In genomic region chr7:13240349-13240748, GRCh38 we compare ENCODE assay signal across 12 cellular contexts.
DNase-seq lines count a peak whose midpoint lies in the region; ATAC-seq, FAIRE-seq and TF ChIP-seq lines count a peak whose summit lies in the region.
"Had no signal": no experiment of that assay in that cellular context is flagged by ENCODE, and none has a peak within 500 bp of the region (broad histone marks: within the 10 kb centered on the region; RNA-seq: fewer than 3 reads in every experiment).

No MANE protein-coding gene starts in this region.

- H3K9me3 ChIP-seq in HCT116 (ENCODE audit: control insufficient read depth in 1 of 2, insufficient read depth in 1 of 2, low read depth in 1 of 2, low read length in 2 of 2) (no peaks in the 10 kb centered on the region), neural progenitor cell (ENCODE audit: low read depth) (no peaks in the 10 kb centered on the region)

- no peaks in the 10 kb centered on the region for H3K9me2 ChIP-seq in HCT116 (ENCODE audit: insufficient read depth)

- no peak for TF ChIP-seq POLR2A in HCT116 (IDR thresholded peaks at IDR 0.05; ENCODE audit: borderline replicate concordance, extremely low read depth, insufficient read depth, insufficient read length)

- H3K4me1 ChIP-seq in HCT116 (ENCODE audit: control insufficient read depth in 1 of 2, insufficient read depth in 2 of 2, low read length in 2 of 2) (peaks cover 3 to 10% of the 10 kb centered on the region in 2 experiments; a peak in 3 of 4 replicates), neural progenitor cell (peaks cover 3% of the 10 kb centered on the region)

- H3K27me3 ChIP-seq in HCT116 (ENCODE audit: insufficient read depth, low read length) (no peaks in the 10 kb centered on the region), neural progenitor cell (no peaks in the 10 kb centered on the region)

- no peaks in the 10 kb centered on the region for H3K9me3 Mint-ChIP-seq in neural progenitor cell

- CTCF ChIA-PET in HCT116 (lab: Charles Lee): no interaction called here

- POLR2A ChIA-PET in HCT116 (lab: Charles Lee): no interaction called here

- no peak for TF ChIP-seq CTCF in HCT116 (IDR thresholded peaks at IDR 0.05 in 2 of 3, conservative IDR thresholded peaks at IDR 0.05 in 1 of 3; ENCODE audit: borderline replicate concordance in 1 of 3, insufficient read depth in 1 of 3, low read depth in 2 of 3, low read length in 2 of 3)
- no peak for TF ChIP-seq CTCF in foreskin fibroblast (IDR thresholded peaks at IDR 0.05; ENCODE audit: low read depth, low read length)
- no peak for TF ChIP-seq CTCF in neural progenitor cell (IDR thresholded peaks at IDR 0.05)

- no peaks in the 10 kb centered on the region for H3F3A ChIP-seq in neural progenitor cell (ENCODE audit: low read depth)

- no peaks in the 10 kb centered on the region for H3K79me2 ChIP-seq in HCT116 (ENCODE audit: insufficient read depth, low read length)
- no peaks in the 10 kb centered on the region for H3K79me2 ChIP-seq in neural progenitor cell (ENCODE audit: low read depth)

- H3K4me2 ChIP-seq in HCT116 (ENCODE audit: low read length) (peak overlapping the region; percentile 40), neural progenitor cell (no peak overlapping the region)

- H3K9ac ChIP-seq in HCT116 (ENCODE audit: low read length): no peak overlapping the region
- H3K9ac ChIP-seq in neural progenitor cell: no peak overlapping the region

- H4K20me1 ChIP-seq in HCT116 (ENCODE audit: insufficient read depth): no peaks in the 10 kb centered on the region
- no peaks in the 10 kb centered on the region for H4K20me1 ChIP-seq in neural progenitor cell (ENCODE audit: low read depth)

- ATAC-seq in HCT116 (peak; percentile 93), GM18519 (IDR thresholded peaks at IDR 0.05; ENCODE audit: low FRiP score, unreplicated experiment) (no peak)
- ATAC-seq: T-helper 17 cell had no signal

- H3K4me1 Mint-ChIP-seq in neural progenitor cell: peaks cover 19% of the 10 kb centered on the region
- H3K4me1 Mint-ChIP-seq: T-helper 17 cell had no signal

- no peak for TF ChIP-seq RAD21 in HCT116 (IDR thresholded peaks at IDR 0.05; ENCODE audit: low read depth)

- DNase-seq in HCT116 (ENCODE audit: low read depth, low spot score): peak; percentile 24
- DNase-seq in SW 1271 (lab: John Stamatoyannopoulos, UW): peak; percentile 17 to 59
- peak; percentile 32 to 65 for DNase-seq in foreskin fibroblast
- DNase-seq in urothelium cell line (ENCODE audit: low spot score): peak; percentile 77
- DNase-seq in neural progenitor cell (ENCODE audit: low spot score): no peak
- no peak for DNase-seq in stimulated activated CD4-positive, alpha-beta T cell treated with anti-CD3 and anti-CD28 coated beads, Interleukin-4, amount 100 ng/mL, for 24 hours
- DNase-seq: activated CD8-positive, alpha-beta memory T cell treated with anti-CD3 and anti-CD28 coated beads for 24 hours; left cardiac atrium; NCI-H774; T-helper 17 cell had no signal

- peaks cover 2% of the 10 kb centered on the region for H3K27me3 Mint-ChIP-seq in neural progenitor cell (ENCODE audit: insufficient read depth, low read depth)
- H3K27me3 Mint-ChIP-seq: activated naive CD8-positive, alpha-beta T cell; T-helper 17 cell had no signal

- peak; percentile 50 for FAIRE-seq in urothelium cell line (lab: Jason Lieb, UNC)

- H3K4me3 ChIP-seq in HCT116 (replicated peaks in 1 of 2; ENCODE audit: low read depth in 1 of 2, low read length in 2 of 2) (no peak overlapping the region), foreskin fibroblast (ENCODE audit: low read depth in 1 of 2, low read length in 2 of 2) (no peak overlapping the region), neural progenitor cell (no peak overlapping the region)

- no peaks in the 10 kb centered on the region for H3K36me3 Mint-ChIP-seq in neural progenitor cell
- H3K36me3 Mint-ChIP-seq: activated naive CD8-positive, alpha-beta T cell had no signal

- no peak overlapping the region for H3K27ac Mint-ChIP-seq in neural progenitor cell
- H3K27ac Mint-ChIP-seq: activated naive CD8-positive, alpha-beta T cell; T-helper 17 cell had no signal

- H3K4me3 Mint-ChIP-seq in neural progenitor cell: no peak overlapping the region
- H3K4me3 Mint-ChIP-seq: activated naive CD8-positive, alpha-beta T cell; T-helper 17 cell had no signal

- H2AFZ ChIP-seq in HCT116 (ENCODE audit: low read depth, low read length, poor library complexity, severe bottlenecking): peak overlapping the region; percentile 83
- H2AFZ ChIP-seq in neural progenitor cell (replicated peaks): no peak overlapping the region

- intact Hi-C loops in HCT116 (cut with micrococcal nuclease): no loop called here

- RAD21 ChIA-PET in HCT116 (lab: Charles Lee; ENCODE audit: low non-redundant PET in 1 of 2, low total read pairs in 2 of 2, uncharacterized antibody in 2 of 2, unreplicated experiment in 2 of 2): no interaction called here

- no peaks in the 10 kb centered on the region for H3K36me3 ChIP-seq in HCT116 (ENCODE audit: control insufficient read depth in 1 of 2, insufficient read depth in 2 of 2, low read length in 2 of 2)
- no peaks in the 10 kb centered on the region for H3K36me3 ChIP-seq in neural progenitor cell

- no TSS peak for BruUV-seq in HCT116 (replicated peaks; lab: Mats Ljungman, UMichigan)

- H3K27ac ChIP-seq in HCT116 (ENCODE audit: low read depth, low read length) (no peak overlapping the region), neural progenitor cell (no peak overlapping the region)

TF ChIP-seq in HCT116, 20 proteins besides CTCF, POLR2A, EP300 and RAD21:
- TF ChIP-seq, protein P1, sequence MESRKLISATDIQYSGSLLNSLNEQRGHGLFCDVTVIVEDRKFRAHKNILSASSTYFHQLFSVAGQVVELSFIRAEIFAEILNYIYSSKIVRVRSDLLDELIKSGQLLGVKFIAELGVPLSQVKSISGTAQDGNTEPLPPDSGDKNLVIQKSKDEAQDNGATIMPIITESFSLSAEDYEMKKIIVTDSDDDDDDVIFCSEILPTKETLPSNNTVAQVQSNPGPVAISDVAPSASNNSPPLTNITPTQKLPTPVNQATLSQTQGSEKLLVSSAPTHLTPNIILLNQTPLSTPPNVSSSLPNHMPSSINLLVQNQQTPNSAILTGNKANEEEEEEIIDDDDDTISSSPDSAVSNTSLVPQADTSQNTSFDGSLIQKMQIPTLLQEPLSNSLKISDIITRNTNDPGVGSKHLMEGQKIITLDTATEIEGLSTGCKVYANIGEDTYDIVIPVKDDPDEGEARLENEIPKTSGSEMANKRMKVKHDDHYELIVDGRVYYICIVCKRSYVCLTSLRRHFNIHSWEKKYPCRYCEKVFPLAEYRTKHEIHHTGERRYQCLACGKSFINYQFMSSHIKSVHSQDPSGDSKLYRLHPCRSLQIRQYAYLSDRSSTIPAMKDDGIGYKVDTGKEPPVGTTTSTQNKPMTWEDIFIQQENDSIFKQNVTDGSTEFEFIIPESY (IDR thresholded peaks at IDR 0.05; ENCODE audit: extremely low read depth, insufficient replicate concordance, low read length): no peak
- TF ChIP-seq EGR1 (IDR thresholded peaks at IDR 0.05; ENCODE audit: low read depth) (no peak), ELF1 (IDR thresholded peaks at IDR 0.05; ENCODE audit: borderline replicate concordance, low read depth) (no peak), SIN3A (IDR thresholded peaks at IDR 0.05; ENCODE audit: low read depth) (no peak), CBX3 (IDR thresholded peaks at IDR 0.05; ENCODE audit: low read depth) (0 out of 2 replicates have a peak, but pooled peaks have one; percentile 22), FOSL1 (IDR thresholded peaks at IDR 0.05; ENCODE audit: low read depth) (peak; percentile 51; the same call in 1 of the 2 replicates), CEBPB (IDR thresholded peaks at IDR 0.05; ENCODE audit: low read depth) (no peak), POLR2AphosphoS5 (IDR thresholded peaks at IDR 0.05; ENCODE audit: low read depth, low read length) (no peak), ZFX (IDR thresholded peaks at IDR 0.05) (no peak), JUND (IDR thresholded peaks at IDR 0.05) (peak; percentile 46)
- TF ChIP-seq, protein P2, sequence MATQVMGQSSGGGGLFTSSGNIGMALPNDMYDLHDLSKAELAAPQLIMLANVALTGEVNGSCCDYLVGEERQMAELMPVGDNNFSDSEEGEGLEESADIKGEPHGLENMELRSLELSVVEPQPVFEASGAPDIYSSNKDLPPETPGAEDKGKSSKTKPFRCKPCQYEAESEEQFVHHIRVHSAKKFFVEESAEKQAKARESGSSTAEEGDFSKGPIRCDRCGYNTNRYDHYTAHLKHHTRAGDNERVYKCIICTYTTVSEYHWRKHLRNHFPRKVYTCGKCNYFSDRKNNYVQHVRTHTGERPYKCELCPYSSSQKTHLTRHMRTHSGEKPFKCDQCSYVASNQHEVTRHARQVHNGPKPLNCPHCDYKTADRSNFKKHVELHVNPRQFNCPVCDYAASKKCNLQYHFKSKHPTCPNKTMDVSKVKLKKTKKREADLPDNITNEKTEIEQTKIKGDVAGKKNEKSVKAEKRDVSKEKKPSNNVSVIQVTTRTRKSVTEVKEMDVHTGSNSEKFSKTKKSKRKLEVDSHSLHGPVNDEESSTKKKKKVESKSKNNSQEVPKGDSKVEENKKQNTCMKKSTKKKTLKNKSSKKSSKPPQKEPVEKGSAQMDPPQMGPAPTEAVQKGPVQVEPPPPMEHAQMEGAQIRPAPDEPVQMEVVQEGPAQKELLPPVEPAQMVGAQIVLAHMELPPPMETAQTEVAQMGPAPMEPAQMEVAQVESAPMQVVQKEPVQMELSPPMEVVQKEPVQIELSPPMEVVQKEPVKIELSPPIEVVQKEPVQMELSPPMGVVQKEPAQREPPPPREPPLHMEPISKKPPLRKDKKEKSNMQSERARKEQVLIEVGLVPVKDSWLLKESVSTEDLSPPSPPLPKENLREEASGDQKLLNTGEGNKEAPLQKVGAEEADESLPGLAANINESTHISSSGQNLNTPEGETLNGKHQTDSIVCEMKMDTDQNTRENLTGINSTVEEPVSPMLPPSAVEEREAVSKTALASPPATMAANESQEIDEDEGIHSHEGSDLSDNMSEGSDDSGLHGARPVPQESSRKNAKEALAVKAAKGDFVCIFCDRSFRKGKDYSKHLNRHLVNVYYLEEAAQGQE (IDR thresholded peaks at IDR 0.05; ENCODE audit: low read depth): no peak
TF ChIP-seq in HCT116: peak in this region for 3.

Comparison
In these comparisons a context has a peak if more than half of its experiments do, and no peak if none do; other contexts are left out.
1. DNase-seq: peak in HCT116 (single experiment), SW 1271 (2 of 2), foreskin fibroblast (2 of 2) and urothelium cell line (single experiment); none in neural progenitor cell (single experiment) and stimulated activated CD4-positive, alpha-beta T cell treated with anti-CD3 and anti-CD28 coated beads, Interleukin-4, amount 100 ng/mL, for 24 hours (single experiment).